24 cellular contexts compared by ENCODE assay signal in the genomic region with DNA sequence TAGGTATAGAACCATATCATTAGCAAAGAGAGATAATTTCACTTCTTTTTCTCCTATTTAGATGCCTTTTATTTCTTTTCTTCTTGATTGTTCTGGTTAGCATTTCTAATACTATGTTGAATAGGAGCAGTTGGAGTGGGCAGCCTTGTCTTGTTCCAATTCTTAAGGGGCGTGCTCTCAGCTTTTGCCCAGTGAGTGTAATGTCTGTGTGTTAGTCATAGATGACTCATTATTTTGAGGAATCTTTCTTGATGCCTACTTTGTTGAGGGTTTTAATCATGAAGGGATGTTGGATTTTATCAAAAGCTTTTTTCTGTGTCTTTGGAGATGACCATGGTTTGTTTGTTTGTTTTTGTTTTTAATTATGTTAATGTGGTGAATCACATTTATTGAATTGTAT.
DNase-seq lines count a peak whose midpoint lies in the region; ATAC-seq and TF ChIP-seq lines count a peak whose summit lies in the region.
"Had no signal": no experiment of that assay in that cellular context is flagged by ENCODE, and none has a peak within 500 bp of the region (broad histone marks: within the 10 kb centered on the region; RNA-seq: fewer than 3 reads in every experiment).

No MANE protein-coding gene starts in this region.

- ATAC-seq in SK-N-SH treated with all-trans-retinoic acid at 6 μM for 48 hours (peak; percentile 84), GM21786 (IDR thresholded peaks at IDR 0.05; ENCODE audit: unreplicated experiment) (no peak)
- ATAC-seq in CD4-positive, alpha-beta T cell (ENCODE audit: poor library complexity): no peak
- ATAC-seq: CD8-positive, alpha-beta T cell; left colon; stimulated activated effector memory CD8-positive, alpha-beta T cell treated with anti-CD3 and anti-CD28 coated beads, Interleukin-12 subunit alpha, Interleukin-12 subunit beta, amount 100 ng/mL, for 72 hours had no signal

- no peaks in the 10 kb centered on the region for H3K36me3 Mint-ChIP-seq in CD4-positive, alpha-beta T cell (ENCODE audit: low read depth)
- H3K36me3 Mint-ChIP-seq: CD8-positive, alpha-beta T cell; neural progenitor cell; stimulated activated effector memory CD8-positive, alpha-beta T cell treated with anti-CD3 and anti-CD28 coated beads, Interleukin-12 subunit alpha, Interleukin-12 subunit beta, amount 100 ng/mL, for 72 hours had no signal

- no peaks in the 10 kb centered on the region for H3K4me1 ChIP-seq in A673 (ENCODE audit: insufficient read depth, low read length, poor library complexity, severe bottlenecking)
- H3K4me1 ChIP-seq in HEK293 (ENCODE audit: control insufficient read depth, insufficient read depth, low read length): no peaks in the 10 kb centered on the region
- H3K4me1 ChIP-seq: neural progenitor cell, tibial artery had no signal

- H3K4me1 Mint-ChIP-seq in CD4-positive, alpha-beta T cell (ENCODE audit: low read depth): no peaks in the 10 kb centered on the region
- H3K4me1 Mint-ChIP-seq: activated CD4-positive, alpha-beta T cell treated with anti-CD3 and anti-CD28 coated beads, Interleukin-2, amount 10 ng/mL, durations not matched to agents 24 days and 14 days; neural progenitor cell; stimulated activated effector memory CD8-positive, alpha-beta T cell treated with anti-CD3 and anti-CD28 coated beads, Interleukin-12 subunit alpha, Interleukin-12 subunit beta, amount 100 ng/mL, for 72 hours had no signal

- CTCF ChIA-PET in A673 (lab: Charles Lee): no interaction called here
- CTCF ChIA-PET in HEK293 (lab: Yijun Ruan, JAX): no interaction called here
- CTCF ChIA-PET in CD4-positive, alpha-beta T cell (lab: Charles Lee): interaction anchor here (0.6 kb wide), 1 partner anchor 250 kb away, joined by 3 read pairs; no protein-coding TSS in a partner anchor

- peaks cover 8% of the 10 kb centered on the region for H3K9me3 Mint-ChIP-seq in CD4-positive, alpha-beta T cell
- H3K9me3 Mint-ChIP-seq: activated CD4-positive, alpha-beta T cell treated with anti-CD3 and anti-CD28 coated beads, Interleukin-2, amount 10 ng/mL, durations not matched to agents 24 days and 14 days had no signal

- H3K4me3 ChIP-seq in A673 (ENCODE audit: low read depth, low read length, poor library complexity, severe bottlenecking) (no peak overlapping the region), HEK293 (ENCODE audit: low read depth, low read length) (no peak overlapping the region), foreskin fibroblast (ENCODE audit: low read depth in 1 of 2, low read length in 2 of 2) (no peak overlapping the region)
- H3K4me3 ChIP-seq: neural progenitor cell, PC-9, tibial artery had no signal

- H3K27me3 Mint-ChIP-seq in CD4-positive, alpha-beta T cell: no peaks in the 10 kb centered on the region
- H3K27me3 Mint-ChIP-seq: activated CD4-positive, alpha-beta T cell treated with anti-CD3 and anti-CD28 coated beads, Interleukin-2, amount 10 ng/mL, durations not matched to agents 24 days and 14 days had no signal

- no peaks in the 10 kb centered on the region for H3K36me3 ChIP-seq in A673 (ENCODE audit: insufficient read depth, low read length, poor library complexity, severe bottlenecking)
- H3K36me3 ChIP-seq in HEK293 (ENCODE audit: control insufficient read depth in 2 of 2, insufficient read depth in 1 of 2, low read length in 2 of 2): no peaks in the 10 kb centered on the region
- H3K36me3 ChIP-seq: neural progenitor cell, tibial artery had no signal

- no peak for TF ChIP-seq CTCF in A673 (conservative IDR thresholded peaks at IDR 0.05; ENCODE audit: low read depth, low read length)
- no peak for TF ChIP-seq CTCF in HEK293 (tag by site-specific recombination; IDR thresholded peaks at IDR 0.05)
- TF ChIP-seq CTCF in foreskin fibroblast (IDR thresholded peaks at IDR 0.05; ENCODE audit: low read depth, low read length): no peak
- TF ChIP-seq CTCF in GM10266 (IDR thresholded peaks at IDR 0.05; ENCODE audit: control insufficient read depth, insufficient read depth, low read depth, missing control alignments): no peak
- no peak for TF ChIP-seq CTCF in CD4-positive, alpha-beta T cell (IDR thresholded peaks at IDR 0.05)

- no peak overlapping the region for H3K27ac ChIP-seq in A673 (ENCODE audit: low read depth, low read length, poor library complexity, severe bottlenecking)
- no peak overlapping the region for H3K27ac ChIP-seq in HEK293 (ENCODE audit: extremely low read depth, low read depth, low read length)
- H3K27ac ChIP-seq in CD4-positive, alpha-beta T cell (ENCODE audit: low read depth, low read length): no peak overlapping the region
- H3K27ac ChIP-seq: neural progenitor cell, PC-9, tibial artery had no signal

- intact Hi-C loops in A673 (cut with micrococcal nuclease; ENCODE audit: unreplicated experiment): no loop called here
- intact Hi-C loops in CD4-positive, alpha-beta T cell (cut with DNase I, micrococcal nuclease): no loop called here

- H3K9me3 ChIP-seq in A673 (ENCODE audit: low read depth, low read length, poor library complexity, severe bottlenecking): no peaks in the 10 kb centered on the region
- no peaks in the 10 kb centered on the region for H3K9me3 ChIP-seq in HEK293 (ENCODE audit: control insufficient read depth, insufficient read depth, low read depth, low read length)
- no peaks in the 10 kb centered on the region for H3K9me3 ChIP-seq in CD4-positive, alpha-beta T cell (ENCODE audit: control insufficient read depth, low read length)
- H3K9me3 ChIP-seq: tibial artery had no signal

- DNase-seq in A673 (ENCODE audit: low spot score) (peak; percentile 4), foreskin fibroblast (peak; percentile 4 to 19), NCI-H1694 treated with DMSO at 0.1 percent for 48 hours (lab: John Stamatoyannopoulos, UW) (no peak), GM10266 (ENCODE audit: extremely low spot score) (no peak)
- DNase-seq in CD4-positive, alpha-beta T cell: no peak
- DNase-seq: activated CD4-positive, alpha-beta T cell treated with anti-CD3 and anti-CD28 coated beads, Interleukin-2, amount 10 ng/mL, durations not matched to agents 24 days and 14 days; activated CD8-positive, alpha-beta memory T cell treated with anti-CD3 and anti-CD28 coated beads, Interleukin-2, amount 50 U/mL, for 48 hours; activated effector memory CD4-positive, alpha-beta T cell treated with anti-CD3 and anti-CD28 coated beads, Interleukin-2, amount 50 U/mL, for 16 hours; anterior cingulate cortex; CD8-positive, alpha-beta T cell; HFFc6; Karpas-422; left colon; midbrain; NCI-H1436; NCI-H2171 treated with DMSO at 0.1 percent for 48 hours; NCI-H774; PC-9; tibial artery had no signal

- H3K4me3 Mint-ChIP-seq in CD4-positive, alpha-beta T cell: no peak overlapping the region
- H3K4me3 Mint-ChIP-seq: activated CD4-positive, alpha-beta T cell treated with anti-CD3 and anti-CD28 coated beads, Interleukin-2, amount 10 ng/mL, durations not matched to agents 24 days and 14 days; CD8-positive, alpha-beta T cell; HFFc6; neural progenitor cell; stimulated activated effector memory CD8-positive, alpha-beta T cell treated with anti-CD3 and anti-CD28 coated beads, Interleukin-12 subunit alpha, Interleukin-12 subunit beta, amount 100 ng/mL, for 72 hours had no signal

- no peak overlapping the region for H3K27ac Mint-ChIP-seq in CD4-positive, alpha-beta T cell
- H3K27ac Mint-ChIP-seq: activated CD4-positive, alpha-beta T cell treated with anti-CD3 and anti-CD28 coated beads, Interleukin-2, amount 10 ng/mL, durations not matched to agents 24 days and 14 days; CD8-positive, alpha-beta T cell; HFFc6; neural progenitor cell; stimulated activated effector memory CD8-positive, alpha-beta T cell treated with anti-CD3 and anti-CD28 coated beads, Interleukin-12 subunit alpha, Interleukin-12 subunit beta, amount 100 ng/mL, for 72 hours had no signal

- no peaks in the 10 kb centered on the region for H3K27me3 ChIP-seq in A673 (replicated peaks; ENCODE audit: insufficient read depth, low read depth, low read length, poor library complexity)
- H3K27me3 ChIP-seq in CD4-positive, alpha-beta T cell (ENCODE audit: control insufficient read depth, insufficient read depth, low read length): no peaks in the 10 kb centered on the region
- H3K27me3 ChIP-seq: neural progenitor cell, tibial artery had no signal

- POLR2A ChIA-PET in A673 (lab: Charles Lee; ENCODE audit: low non-redundant PET) (no interaction called here), HEK293 (lab: Yijun Ruan, JAX) (no interaction called here)
- POLR2A ChIA-PET in CD4-positive, alpha-beta T cell (lab: Charles Lee): no interaction called here

- BruUV-seq in A673 (replicated peaks; lab: Mats Ljungman, UMichigan): no TSS peak

TF ChIP-seq in HEK293, 187 proteins besides CTCF, POLR2A, EP300 and RAD21:
- TF ChIP-seq ZBTB21 (tag by site-specific recombination; IDR thresholded peaks at IDR 0.05) (0 out of 2 replicates have a peak, but pooled peaks have one; percentile 14), ZNF274 (IDR thresholded peaks at IDR 0.05; ENCODE audit: low read length) (no peak), ZNF274 (tag by site-specific recombination; IDR thresholded peaks at IDR 0.05; ENCODE audit: borderline replicate concordance) (no peak)

TF ChIP-seq in SK-N-SH treated with all-trans-retinoic acid at 6 μM for 48 hours, 23 proteins besides CTCF, POLR2A, EP300 and RAD21 (continues in another document):
- no peak for TF ChIP-seq ARNTL (CRISPR knock-in tag; IDR thresholded peaks at IDR 0.05; ENCODE audit: borderline replicate concordance, low read depth)
- TF ChIP-seq ZFP30 (CRISPR knock-in tag; IDR thresholded peaks at IDR 0.05): no peak
- TF ChIP-seq GLIS3 (CRISPR knock-in tag; IDR thresholded peaks at IDR 0.05): no peak
- TF ChIP-seq PPARA (CRISPR knock-in tag; IDR thresholded peaks at IDR 0.05; ENCODE audit: borderline replicate concordance): no peak

Comparison
In these comparisons a context has a peak if more than half of its experiments do, and no peak if none do; other contexts are left out.
1. DNase-seq: peak in A673 (single experiment) and foreskin fibroblast (2 of 2); none in NCI-H1694 treated with DMSO at 0.1 percent for 48 hours (single experiment), GM10266 (single experiment) and CD4-positive, alpha-beta T cell (0 of 10).